ENCODE assay signal across 27 cellular contexts in genomic region chr18:32424696-32425095, GRCh38. TPM values are rescaled to one million over a fixed set of nuclear protein-coding genes. Genes with fewer than 3 reads are reported as not detected.
DNase-seq lines count a peak whose midpoint lies in the region; ATAC-seq, FAIRE-seq and TF ChIP-seq lines count a peak whose summit lies in the region.
"Had no signal": no experiment of that assay in that cellular context is flagged by ENCODE, and none has a peak within 500 bp of the region (broad histone marks: within the 10 kb centered on the region; RNA-seq: fewer than 3 reads in every experiment).

No MANE protein-coding gene starts in this region.

- H3K9me3 ChIP-seq in T-helper 17 cell (ENCODE audit: control insufficient read depth, low read length, poor library complexity, severe bottlenecking) = no peaks in the 10 kb centered on the region
- H3K9me3 ChIP-seq: BE2C, thoracic aorta had no signal

- H3K4me3 Mint-ChIP-seq in T-helper 17 cell = no peak overlapping the region
- no peak overlapping the region for H3K4me3 Mint-ChIP-seq in immature natural killer cell
- H3K4me3 Mint-ChIP-seq: activated B cell treated with CpG ODN at 0.5 μM for 24 hours; activated CD4-positive, alpha-beta memory T cell treated with anti-CD3 and anti-CD28 coated beads, Interleukin-2, amount 10 ng/mL, durations not matched to agents 7 days and 5 days had no signal

- DNase-seq in Right ventricle myocardium inferior (ENCODE audit: missing footprints) (no peak), cardiac septum (ENCODE audit: low spot score) (no peak), frontal cortex (ENCODE audit: low spot score in 2 of 2) (no peak), medulla oblongata (ENCODE audit: extremely low spot score) (peak; percentile 61), T-helper 17 cell (no peak), NOMO-1 treated with DMSO at 0.1 percent for 48 hours (lab: John Stamatoyannopoulos, UW; ENCODE audit: unreplicated experiment) (no peak), immature natural killer cell (no peak)
- DNase-seq: 8988T; activated B cell treated with CpG ODN at 0.5 μM for 24 hours; activated CD4-positive, alpha-beta memory T cell treated with anti-CD3 and anti-CD28 coated beads, Interleukin-2, amount 10 ng/mL, durations not matched to agents 7 days and 5 days; activated gamma-delta T cell treated with Interleukin-2 at 50 U/mL for 16 hours; amniotic stem cell; BE2C; effector CD4-positive, alpha-beta T cell; erythroblast; glutamatergic neuron; Karpas-422; NCI-H187; NCI-H748 treated with DMSO at 0.1 percent for 48 hours; small intestine; stimulated activated CD4-positive, alpha-beta T cell treated with anti-CD3 and anti-CD28 coated beads, Interleukin-2, amount 100 ng/mL, for 48 hours; stimulated activated naive CD4-positive, alpha-beta T cell; T1000 had no signal

- FAIRE-seq in frontal cortex (lab: Jason Lieb, UNC) = peak; percentile 72
- FAIRE-seq: H1, small intestine had no signal

- intact Hi-C loops in Right ventricle myocardium inferior (cut with DNase I) (loop anchor here (2.0 to 5.0 kb wide), 3 partner anchors 37 to 137 kb away; no protein-coding TSS in a partner anchor), cardiac septum (cut with DNase I) (loop anchor here (5.0 to 10.0 kb wide), 2 partner anchors 43 to 330 kb away; partner anchors contain the start of gene RNF138)

- no peak for TF ChIP-seq POLR2A in GM18505 (IDR thresholded peaks at IDR 0.05; ENCODE audit: borderline replicate concordance, extremely low read depth, insufficient read depth, insufficient read length)

- H3K27me3 Mint-ChIP-seq in T-helper 17 cell (peaks cover 34% of the 10 kb centered on the region), immature natural killer cell (ENCODE audit: low read depth in 3 of 3) (peaks cover 0 to 1% (median 0%) of the 10 kb centered on the region in 3 donors)
- H3K27me3 Mint-ChIP-seq: progenitor cell of endocrine pancreas had no signal

- H3K4me1 Mint-ChIP-seq in T-helper 17 cell (no peaks in the 10 kb centered on the region), immature natural killer cell (no peaks in the 10 kb centered on the region)
- H3K4me1 Mint-ChIP-seq: activated B cell treated with CpG ODN at 0.5 μM for 24 hours; activated CD4-positive, alpha-beta memory T cell treated with anti-CD3 and anti-CD28 coated beads, Interleukin-2, amount 10 ng/mL, durations not matched to agents 7 days and 5 days had no signal

- peaks cover 0 to 12% (median 2%) of the 10 kb centered on the region in 6 donors for H3K9me3 Mint-ChIP-seq in immature natural killer cell
- H3K9me3 Mint-ChIP-seq: activated B cell treated with CpG ODN at 0.5 μM for 24 hours; activated CD4-positive, alpha-beta memory T cell treated with anti-CD3 and anti-CD28 coated beads, Interleukin-2, amount 10 ng/mL, durations not matched to agents 7 days and 5 days had no signal

- H3K36me3 Mint-ChIP-seq in T-helper 17 cell (ENCODE audit: low read depth) (no peaks in the 10 kb centered on the region), immature natural killer cell (no peaks in the 10 kb centered on the region)

- ATAC-seq in Right ventricle myocardium inferior = peak; percentile 92
- ATAC-seq in T-helper 17 cell = no peak
- no peak for ATAC-seq in GM18505 (IDR thresholded peaks at IDR 0.05; ENCODE audit: unreplicated experiment)

- H3K27ac Mint-ChIP-seq in T-helper 17 cell (no peak overlapping the region), immature natural killer cell (no peak overlapping the region)
- H3K27ac Mint-ChIP-seq: activated B cell treated with CpG ODN at 0.5 μM for 24 hours; activated CD4-positive, alpha-beta memory T cell treated with anti-CD3 and anti-CD28 coated beads, Interleukin-2, amount 10 ng/mL, durations not matched to agents 7 days and 5 days; progenitor cell of endocrine pancreas had no signal

RNA-seq across cellular contexts. Expression of gene GAREM1, which starts 46.0 kb away (rescaled TPM):
- total RNA-seq in Right ventricle myocardium inferior = 22.7 TPM
- 10.0 TPM for total RNA-seq in cardiac septum
- 35.9 TPM for total RNA-seq in frontal cortex
- under 1 TPM; 0.10 to 0.13 TPM for total RNA-seq in T-helper 17 cell
- under 1 TPM in 1 of 3 donors, not detected in 2; 0.03 TPM for polyA plus RNA-seq in immature natural killer cell
- total RNA-seq: activated B cell treated with CpG ODN at 0.5 μM for 24 hours had no signal
